Comparison of ENCODE assay signal across 16 cellular contexts in the genomic region with DNA sequence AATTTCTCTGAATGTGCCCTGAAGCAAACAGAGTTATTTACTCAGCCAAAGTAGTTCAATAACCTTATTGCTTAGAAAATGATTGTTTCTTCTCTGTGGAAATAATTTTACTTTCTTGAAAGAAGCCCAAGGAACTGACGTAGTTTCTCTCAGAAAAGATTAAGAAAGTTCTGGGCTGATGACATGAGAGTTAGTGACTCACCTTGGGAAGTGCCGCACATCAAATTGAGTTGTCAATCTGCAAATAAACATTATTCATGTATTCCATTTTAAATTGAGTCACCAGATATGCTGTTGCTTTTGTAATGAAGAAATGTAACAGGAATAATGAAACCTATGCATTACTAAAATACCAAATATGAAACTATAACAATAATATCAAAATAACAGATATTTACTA.
"Had no signal": no experiment of that assay in that cellular context is flagged by ENCODE, and none has a peak within 500 bp of the region (broad histone marks: within the 10 kb centered on the region; RNA-seq: fewer than 3 reads in every experiment).

No MANE protein-coding gene starts in this region.

- DNase-seq: activated CD4-positive, CD25-positive, alpha-beta regulatory T cell treated with anti-CD3 and anti-CD28 coated beads, Interleukin-2, amount 50 U/mL, for 72 hours; activated naive CD4-positive, alpha-beta T cell treated with Interleukin-2 at 50 U/mL for 16 hours; activated naive CD8-positive, alpha-beta T cell treated with anti-CD3 and anti-CD28 coated beads, Interleukin-2, amount 50 U/mL, for 24 hours; activated T-cell treated with anti-CD3 and anti-CD28 coated beads for 4 hours; esophagus squamous epithelium; retina; stimulated activated CD4-positive, alpha-beta T cell treated with anti-CD3 and anti-CD28 coated beads, Interleukin-2, amount 100 ng/mL, for 48 hours; T-helper 1 cell; T1000 had no signal

- H3K4me3 ChIP-seq: ascending aorta, esophagus squamous epithelium, gastroesophageal sphincter, lung had no signal

- H3K27ac ChIP-seq: ascending aorta, esophagus squamous epithelium, gastroesophageal sphincter, parathyroid adenoma had no signal

- H3K4me1 ChIP-seq: ascending aorta, esophagus squamous epithelium, gastroesophageal sphincter, parathyroid adenoma had no signal

- ATAC-seq: activated naive CD8-positive, alpha-beta T cell treated with anti-CD3 and anti-CD28 coated beads, Interleukin-2, amount 50 U/mL, for 24 hours; gastroesophageal sphincter; stimulated activated memory B cell treated with anti-CD40 and anti-IgM and Interleukin-4, amounts not matched to agents 10 μg/mL and 1 μg/mL and 100 μg/mL, for 72 hours had no signal

- FAIRE-seq: colon, islet of Langerhans had no signal

- H3K36me3 ChIP-seq: ascending aorta, esophagus squamous epithelium, gastroesophageal sphincter had no signal

- H3K27me3 ChIP-seq: ascending aorta, esophagus squamous epithelium, gastroesophageal sphincter had no signal

- H3K9me3 ChIP-seq: ascending aorta, esophagus squamous epithelium, gastroesophageal sphincter had no signal
